ENCODE assay signal across 24 cellular contexts in the genomic region with DNA sequence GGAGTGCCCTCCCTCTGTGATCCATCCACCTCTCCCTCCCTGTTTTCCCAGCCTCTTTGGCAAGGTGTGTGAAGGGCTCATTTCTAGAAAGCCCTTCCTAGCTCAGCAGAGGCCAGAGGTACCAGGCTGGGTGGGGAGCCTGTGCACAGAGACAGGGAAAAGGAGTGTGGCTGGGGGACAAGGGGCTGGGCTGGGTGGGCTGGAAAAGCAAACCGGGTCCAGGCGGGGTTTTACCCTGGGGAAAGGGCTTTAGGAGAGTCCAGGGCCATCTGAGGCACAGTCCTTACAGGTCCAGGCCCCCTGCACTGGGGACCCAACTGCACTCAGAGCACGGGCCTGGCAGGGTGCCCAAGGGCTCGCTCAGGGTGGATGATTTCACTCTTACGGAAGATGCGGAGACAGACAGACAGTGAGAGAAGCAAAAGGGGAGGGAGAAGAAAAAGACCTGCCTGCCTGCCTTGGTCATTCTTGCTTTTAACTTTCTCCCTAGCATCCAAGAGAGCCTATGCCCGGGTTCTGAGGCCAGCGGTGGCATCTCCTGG. TPM values are rescaled to one million over a fixed set of nuclear protein-coding genes. Genes with fewer than 3 reads are reported as not detected.
DNase-seq lines count a peak whose midpoint lies in the region; ATAC-seq and TF ChIP-seq lines count a peak whose summit lies in the region.
"Had no signal": no experiment of that assay in that cellular context is flagged by ENCODE, and none has a peak within 500 bp of the region (broad histone marks: within the 10 kb centered on the region; RNA-seq: fewer than 3 reads in every experiment).

No MANE protein-coding gene starts in this region.

- no peak overlapping the region for H2AK5ac ChIP-seq in neuronal stem cell (ENCODE audit: low read depth, low read length)

- no peak overlapping the region for H3K4me3 ChIP-seq in BE2C (ENCODE audit: low read depth, low read length)
- no peak overlapping the region for H3K4me3 ChIP-seq in neuronal stem cell (ENCODE audit: low read length in 2 of 2)
- H3K4me3 ChIP-seq: GM12878, MG63, SJCRH30 had no signal

- H4K8ac ChIP-seq in neuronal stem cell (ENCODE audit: low read depth, low read length), result no peak overlapping the region

- peaks cover 85% of the 10 kb centered on the region for H3K27me3 ChIP-seq in BE2C
- peaks cover 0 to 89% (median 2%) of the 10 kb centered on the region in 3 experiments for H3K27me3 ChIP-seq in neuronal stem cell (ENCODE audit: control insufficient read depth in 3 of 3, insufficient read depth in 3 of 3, low read depth in 1 of 3, low read length in 3 of 3)

- no peak overlapping the region for H2BK120ac ChIP-seq in neuronal stem cell (ENCODE audit: low read depth, low read length)

- peak overlapping the region; percentile 39 for H3K18ac ChIP-seq in neuronal stem cell (ENCODE audit: low read length)

- H2BK5ac ChIP-seq in neuronal stem cell (ENCODE audit: low read length), result no peak overlapping the region

- H3K14ac ChIP-seq in neuronal stem cell (ENCODE audit: low read length), result no peak overlapping the region

- DNase-seq in DMS79 treated with DMSO at 0.1 percent for 48 hours (lab: John Stamatoyannopoulos, UW) (peak; percentile 62), DMS79 (lab: John Stamatoyannopoulos, UW) (no peak), BE2C (peak; percentile 49), RPMI8226 (peak; percentile 30), neuronal stem cell (ENCODE audit: low spot score) (no peak), NOMO-1 treated with dmso at 0.1 percent for 144 hours (lab: John Stamatoyannopoulos, UW; ENCODE audit: unreplicated experiment) (no peak)
- DNase-seq in activated naive CD4-positive, alpha-beta T cell treated with Interleukin-2 at 50 U/mL for 16 hours, result no peak
- DNase-seq: 8988T, ACHN, GDM1, GOT3, HCEC 1CT, KG1, MG63, NCI-H1694 treated with DMSO at 0.1 percent for 48 hours, NCI-H345, NCI-H526 treated with DMSO at 0.1 percent for 48 hours, SJCRH30, T-helper 17 cell had no signal

- H4K91ac ChIP-seq in neuronal stem cell (ENCODE audit: low read depth, low read length, poor library complexity), result no peak overlapping the region

- H3K4me1 ChIP-seq in BE2C (no peaks in the 10 kb centered on the region), neuronal stem cell (ENCODE audit: control insufficient read depth in 2 of 2, insufficient read depth in 1 of 2, low read depth in 1 of 2, low read length in 2 of 2) (peaks cover 0 to 6% of the 10 kb centered on the region in 2 donors)
- H3K4me1 ChIP-seq: SJCRH30 had no signal

- no peak overlapping the region for H3K4me2 ChIP-seq in neuronal stem cell (ENCODE audit: insufficient read depth, low read length, poor library complexity, severe bottlenecking)

- no peak overlapping the region for H3K9ac ChIP-seq in neuronal stem cell (ENCODE audit: low read depth, low read length, poor library complexity)

- H2BK12ac ChIP-seq in neuronal stem cell (ENCODE audit: low read length), result no peak overlapping the region

- no peak overlapping the region for H3K4ac ChIP-seq in neuronal stem cell (ENCODE audit: low read length)

- no peaks in the 10 kb centered on the region for H3K79me1 ChIP-seq in neuronal stem cell (ENCODE audit: low read depth, low read length)

- TF ChIP-seq CTCF in BE2C (IDR thresholded peaks at IDR 0.05; ENCODE audit: low read depth, low read length), result no peak

- no peak overlapping the region for H3K27ac ChIP-seq in neuronal stem cell (replicated peaks; ENCODE audit: low read length)
- H3K27ac ChIP-seq: SJCRH30 had no signal

- ATAC-seq in GM19023 (IDR thresholded peaks at IDR 0.05; ENCODE audit: unreplicated experiment), result no peak
- ATAC-seq: GM12878, Right ventricle myocardium inferior, SK-N-SH treated with all-trans-retinoic acid at 6 μM for 48 hours, T-helper 17 cell had no signal

- H3K9me3 ChIP-seq in BE2C (no peaks in the 10 kb centered on the region), neuronal stem cell (replicated peaks in 1 of 2; ENCODE audit: control insufficient read depth in 2 of 2, insufficient read depth in 1 of 2, low read depth in 1 of 2, low read length in 2 of 2) (no peaks in the 10 kb centered on the region)
- H3K9me3 ChIP-seq: MG63, SJCRH30 had no signal

- H3K36me3 ChIP-seq in BE2C (no peaks in the 10 kb centered on the region), neuronal stem cell (replicated peaks in 1 of 2; ENCODE audit: control insufficient read depth in 2 of 2, insufficient read depth in 2 of 2, low read length in 2 of 2) (no peaks in the 10 kb centered on the region)
- H3K36me3 ChIP-seq: MG63, SJCRH30 had no signal

- no peak overlapping the region for H3K23ac ChIP-seq in neuronal stem cell (ENCODE audit: low read depth, low read length, poor library complexity)

- H2AFZ ChIP-seq in neuronal stem cell (ENCODE audit: low read length), result no peak overlapping the region

- WGBS in neuronal stem cell (ENCODE audit: extremely low coverage in 2 of 2, insufficient read length in 2 of 2, insufficient replicate concordance in 1 of 2), 2 donors, result no CpG with 5 or more reads among the region's 8 CpGs

- H2BK15ac ChIP-seq in neuronal stem cell (ENCODE audit: low read length), result no peak overlapping the region

RNA-seq across cellular contexts. Expression of a gene that starts 7.0 kb away (rescaled TPM):
- polyA plus RNA-seq in BE2C (2012; ENCODE audit: insufficient read depth, insufficient read length, low read depth), result not detected
- polyA plus RNA-seq in neuronal stem cell (2013, experiment 1 of 2), result 2.5 TPM
- 2.4 TPM for polyA plus RNA-seq in neuronal stem cell (2013, experiment 2 of 2)
- polyA plus RNA-seq: BJ, GM12878 had no signal

RNA-seq across cellular contexts. Expression of a gene that starts 53.6 kb away (rescaled TPM):
- not detected for polyA plus RNA-seq in BE2C (2012; ENCODE audit: insufficient read depth, insufficient read length, low read depth)
- not detected for polyA plus RNA-seq in neuronal stem cell (2013, experiment 1 of 2)
- not detected for polyA plus RNA-seq in neuronal stem cell (2013, experiment 2 of 2)
- polyA plus RNA-seq: BJ, GM12878 had no signal

Comparison
In these comparisons a context has a peak if more than half of its experiments do, and no peak if none do; other contexts are left out.
1. DNase-seq: peak in DMS79 treated with DMSO at 0.1 percent for 48 hours (single experiment), BE2C (single experiment) and RPMI8226 (single experiment); none in DMS79 (single experiment), neuronal stem cell (single experiment), NOMO-1 treated with dmso at 0.1 percent for 144 hours (single experiment) and activated naive CD4-positive, alpha-beta T cell treated with Interleukin-2 at 50 U/mL for 16 hours (single experiment).